1 cellular context compared by ENCODE assay signal in genomic region chr22:39212721-39213376, GRCh38.
TF ChIP-seq lines count a peak whose summit lies in the region.

No MANE protein-coding gene starts in this region.

TF ChIP-seq in H1, 55 proteins besides CTCF, POLR2A, EP300 and RAD21 (continued from another document):
- TF ChIP-seq E2F6 (IDR thresholded peaks at IDR 0.05) (no peak), SRF (IDR thresholded peaks at IDR 0.05; ENCODE audit: low read depth, low read length) (no peak)
